12 cellular contexts compared by ENCODE assay signal in the genomic region with DNA sequence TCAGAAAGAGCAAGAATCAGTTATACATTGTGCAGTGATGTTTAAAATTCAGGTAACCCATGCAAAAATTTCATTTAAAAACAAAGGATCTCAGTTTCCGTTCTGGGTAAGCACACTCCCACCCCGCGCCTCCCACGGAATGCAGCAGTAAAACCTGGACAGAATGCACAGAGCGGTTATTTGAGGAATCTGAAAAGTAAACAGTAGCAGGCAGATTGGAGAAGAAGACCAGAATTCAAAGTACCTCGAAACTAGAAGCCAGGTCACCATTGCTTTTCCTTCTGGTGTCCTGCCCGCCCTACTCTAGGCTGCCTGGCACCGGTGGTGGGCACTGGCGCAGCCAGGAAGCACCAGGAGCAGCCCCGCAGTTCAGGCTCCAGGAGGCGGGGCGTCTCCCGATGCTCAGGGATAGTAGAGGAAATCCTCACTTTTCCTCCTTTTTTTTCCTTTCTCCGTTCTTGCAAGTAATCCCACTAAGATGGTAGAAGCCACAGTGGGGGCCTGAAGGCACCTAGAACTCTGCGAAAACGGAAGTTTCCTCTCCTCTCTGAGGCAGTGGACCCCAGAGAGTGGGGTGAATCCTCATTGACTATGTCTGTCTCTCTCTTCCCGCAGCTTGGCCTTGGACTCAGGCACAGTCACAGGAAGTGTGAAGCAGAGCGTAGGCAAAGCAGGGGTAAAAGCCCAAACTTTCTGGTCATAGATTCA. TPM values are rescaled to one million over a fixed set of nuclear protein-coding genes. Genes with fewer than 3 reads are reported as not detected.
A peak's percentile ranks its signal among the peaks of the same experiment; 100 is the strongest.
DNase-seq lines count a peak whose midpoint lies in the region; ATAC-seq and TF ChIP-seq lines count a peak whose summit lies in the region.
"Had no signal": no experiment of that assay in that cellular context is flagged by ENCODE, and none has a peak within 500 bp of the region (broad histone marks: within the 10 kb centered on the region; RNA-seq: fewer than 3 reads in every experiment).

No MANE protein-coding gene starts in this region.

- H3K36me3 ChIP-seq in SK-N-MC (ENCODE audit: insufficient read depth, low read length) (no peaks in the 10 kb centered on the region), osteoblast (ENCODE audit: insufficient read depth, low read length) (no peaks in the 10 kb centered on the region)

- no peak overlapping the region for H3K27ac Mint-ChIP-seq in endothelial cell (ENCODE audit: unreplicated experiment)
- H3K27ac Mint-ChIP-seq: stimulated activated naive CD8-positive, alpha-beta T cell treated with anti-CD3 and anti-CD28 coated beads, Interleukin-15, Interleukin-2, amounts not matched to agents 100 ng/mL and 50 ng/mL, for 24 hours had no signal

- TF ChIP-seq CTCF in osteoblast (IDR thresholded peaks at IDR 0.05; ENCODE audit: extremely low read depth, low read depth, low read length): no peak
- no peak for TF ChIP-seq CTCF in endothelial cell (IDR thresholded peaks at IDR 0.05; ENCODE audit: unreplicated experiment)

- H2AFZ ChIP-seq in osteoblast (ENCODE audit: low read length): peak overlapping the region; percentile 79

- H3K4me1 Mint-ChIP-seq in endothelial cell (ENCODE audit: unreplicated experiment): peaks cover 33% of the 10 kb centered on the region

- 0 out of 2 replicates have a peak overlapping the region, but pooled peaks have one; percentile 62 for H3K27ac ChIP-seq in SK-N-MC
- no peak overlapping the region for H3K27ac ChIP-seq in osteoblast (ENCODE audit: low read depth, low read length)
- H3K27ac ChIP-seq: C4-2B had no signal

- peaks cover 10% of the 10 kb centered on the region for H3K4me1 ChIP-seq in osteoblast (ENCODE audit: insufficient read depth, low read length)

- H3K4me2 ChIP-seq in osteoblast (ENCODE audit: insufficient read depth, low read length): peak overlapping the region; percentile 81

- H4K20me1 ChIP-seq in osteoblast (ENCODE audit: insufficient read depth, low read length): no peaks in the 10 kb centered on the region

- peak; percentile 25 for DNase-seq in AG08395 (ENCODE audit: low spot score)
- no peak for DNase-seq in SK-N-MC (ENCODE audit: low read depth, low spot score)
- peak; percentile 27 for DNase-seq in fibroblast of peridontal ligament (ENCODE audit: extremely low read depth)
- no peak for DNase-seq in osteoblast (ENCODE audit: insufficient read length, low spot score, missing footprints)
- no peak for DNase-seq in endothelial cell (ENCODE audit: low spot score)
- no peak for DNase-seq in NCI-H1105 (lab: John Stamatoyannopoulos, UW)
- DNase-seq: RPMI8226 had no signal

- H3K9me3 ChIP-seq in SK-N-MC (ENCODE audit: low read depth, low read length): no peaks in the 10 kb centered on the region
- no peaks in the 10 kb centered on the region for H3K9me3 ChIP-seq in osteoblast (ENCODE audit: low read depth, low read length)

- no peaks in the 10 kb centered on the region for H3K9me3 Mint-ChIP-seq in endothelial cell (ENCODE audit: unreplicated experiment)
- H3K9me3 Mint-ChIP-seq: stimulated activated naive CD8-positive, alpha-beta T cell treated with anti-CD3 and anti-CD28 coated beads, Interleukin-15, Interleukin-2, amounts not matched to agents 100 ng/mL and 50 ng/mL, for 24 hours had no signal

- H3K79me2 ChIP-seq in osteoblast (ENCODE audit: insufficient read depth, low read length): no peaks in the 10 kb centered on the region

- H3K27me3 Mint-ChIP-seq in endothelial cell (ENCODE audit: unreplicated experiment): peaks cover 4% of the 10 kb centered on the region
- H3K27me3 Mint-ChIP-seq: stimulated activated naive CD8-positive, alpha-beta T cell treated with anti-CD3 and anti-CD28 coated beads, Interleukin-15, Interleukin-2, amounts not matched to agents 100 ng/mL and 50 ng/mL, for 24 hours had no signal

- H3K4me3 Mint-ChIP-seq in endothelial cell (ENCODE audit: unreplicated experiment): no peak overlapping the region
- H3K4me3 Mint-ChIP-seq: stimulated activated naive CD8-positive, alpha-beta T cell treated with anti-CD3 and anti-CD28 coated beads, Interleukin-15, Interleukin-2, amounts not matched to agents 100 ng/mL and 50 ng/mL, for 24 hours had no signal

- ATAC-seq in GM19023 (IDR thresholded peaks at IDR 0.05; ENCODE audit: unreplicated experiment) (no peak), HG02798 (IDR thresholded peaks at IDR 0.05; ENCODE audit: poor library complexity, unreplicated experiment) (no peak)

- H3K4me3 ChIP-seq in SK-N-MC (no peak overlapping the region), osteoblast (ENCODE audit: insufficient read depth, low read length) (peak overlapping the region; percentile 64)

- H3K36me3 Mint-ChIP-seq in endothelial cell (ENCODE audit: low read depth, unreplicated experiment): no peaks in the 10 kb centered on the region

- peak overlapping the region; percentile 6 for H3K9ac ChIP-seq in SK-N-MC (ENCODE audit: insufficient read length)

- H3K27me3 ChIP-seq in osteoblast (ENCODE audit: insufficient read depth, low read length): no peaks in the 10 kb centered on the region

RNA-seq across cellular contexts. Expression of a gene that starts 28.3 kb away (rescaled TPM):
- total RNA-seq in osteoblast (0.29 and 0.36 TPM in 2 replicates), endothelial cell (ENCODE audit: unreplicated experiment) (6.5 TPM)
- total RNA-seq: LHCN-M2 had no signal

Comparison
In these comparisons a context has a peak if more than half of its experiments do, and no peak if none do; other contexts are left out.
1. DNase-seq: peak in AG08395 (single experiment) and fibroblast of peridontal ligament (single experiment); none in SK-N-MC (single experiment), osteoblast (single experiment), endothelial cell (single experiment) and NCI-H1105 (single experiment).